ENCODE assay signal across 11 cellular contexts in the genomic region with DNA sequence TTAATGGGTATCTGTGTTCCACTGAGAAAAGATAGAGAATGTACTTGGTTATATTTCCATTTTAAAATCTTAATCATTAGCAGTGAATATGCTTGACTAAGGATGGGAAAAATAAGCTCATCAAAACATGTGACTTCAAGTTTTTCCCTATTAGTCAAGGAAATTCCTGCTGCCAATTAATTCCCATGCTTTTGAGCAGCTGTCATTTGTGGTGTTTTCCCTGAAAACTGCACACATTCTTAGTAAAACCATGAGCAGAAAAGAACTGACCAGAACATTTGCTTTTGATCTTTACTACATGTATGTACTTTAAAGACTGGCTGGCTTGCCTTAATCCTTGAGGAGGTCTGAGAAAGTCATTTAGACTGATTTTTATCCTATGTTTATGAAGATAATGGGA.
DNase-seq lines count a peak whose midpoint lies in the region; ATAC-seq and TF ChIP-seq lines count a peak whose summit lies in the region.
"Had no signal": no experiment of that assay in that cellular context is flagged by ENCODE, and none has a peak within 500 bp of the region (broad histone marks: within the 10 kb centered on the region; RNA-seq: fewer than 3 reads in every experiment).

No MANE protein-coding gene starts in this region.

- BruUV-seq in mammary epithelial cell (replicated peaks; lab: Mats Ljungman, UMichigan): no TSS peak

- H3K4me1 ChIP-seq in GM23248 (ENCODE audit: insufficient read depth) (peaks cover 55% of the 10 kb centered on the region), mammary epithelial cell (ENCODE audit: insufficient read depth, low read length) (peaks cover 45% of the 10 kb centered on the region), hepatocyte (ENCODE audit: insufficient read depth) (peaks cover 65% of the 10 kb centered on the region)

- dilution Hi-C loops in mammary epithelial cell (cut with HindIII; ENCODE audit: low sequenced_read_pairs): loop anchor here (5.0 kb wide), 1 partner anchor 76 kb away; no protein-coding TSS in a partner anchor

- in situ Hi-C loops in GM23248 (cut with MboI) (no loop called here), mammary epithelial cell (cut with MboI; ENCODE audit: low sequenced_read_pairs in 2 of 2) (no loop called here)

- DNase-seq in GM23248 (peak; percentile 63), mammary epithelial cell (peak; percentile 29), hepatocyte (ENCODE audit: low spot score) (no peak), T-helper 17 cell (no peak), medulla oblongata (ENCODE audit: extremely low spot score) (no peak)
- DNase-seq in stimulated activated CD4-positive, alpha-beta T cell treated with anti-CD3 and anti-CD28 coated beads, Interleukin-4, amount 100 ng/mL, for 1 hour: no peak
- DNase-seq: activated naive CD4-positive, alpha-beta T cell treated with anti-CD3 and anti-CD28 coated beads, Interleukin-2, amount 50 U/mL, for 16 hours; C1 segment of cervical spinal cord; GDM1 had no signal

- H3K36me3 Mint-ChIP-seq in T-helper 17 cell (ENCODE audit: low read depth): peaks cover 9% of the 10 kb centered on the region

- H3K27me3 ChIP-seq in GM23248 (replicated peaks; ENCODE audit: insufficient read depth) (no peaks in the 10 kb centered on the region), mammary epithelial cell (ENCODE audit: insufficient read depth, low read length) (no peaks in the 10 kb centered on the region), hepatocyte (no peaks in the 10 kb centered on the region)

- peaks cover 17% of the 10 kb centered on the region for H3K4me1 Mint-ChIP-seq in T-helper 17 cell

- no peak overlapping the region for H3K4me3 Mint-ChIP-seq in T-helper 17 cell

- no peaks in the 10 kb centered on the region for H3K9me2 ChIP-seq in GM23248 (ENCODE audit: insufficient read depth)
- no peaks in the 10 kb centered on the region for H3K9me2 ChIP-seq in hepatocyte (replicated peaks; ENCODE audit: insufficient read depth)

- H3K9me3 ChIP-seq in GM23248 (ENCODE audit: low read depth): no peaks in the 10 kb centered on the region
- no peaks in the 10 kb centered on the region for H3K9me3 ChIP-seq in mammary epithelial cell (replicated peaks; ENCODE audit: insufficient read depth, low read length)
- H3K9me3 ChIP-seq in hepatocyte (ENCODE audit: low read depth): no peaks in the 10 kb centered on the region
- H3K9me3 ChIP-seq in T-helper 17 cell (ENCODE audit: control insufficient read depth, low read length, poor library complexity, severe bottlenecking): no peaks in the 10 kb centered on the region

- H3F3A ChIP-seq in GM23248 (ENCODE audit: insufficient read depth): peaks cover 31% of the 10 kb centered on the region

- H4K20me1 ChIP-seq in GM23248 (ENCODE audit: insufficient read depth) (no peaks in the 10 kb centered on the region), mammary epithelial cell (ENCODE audit: insufficient read depth, low read length) (no peaks in the 10 kb centered on the region), hepatocyte (ENCODE audit: insufficient read depth, poor library complexity, severe bottlenecking) (no peaks in the 10 kb centered on the region)

- no peak overlapping the region for H2AFZ ChIP-seq in GM23248
- no peak overlapping the region for H2AFZ ChIP-seq in mammary epithelial cell (ENCODE audit: low read depth, low read length)
- H2AFZ ChIP-seq in hepatocyte: no peak overlapping the region

- intact Hi-C loops in mammary epithelial cell (cut with micrococcal nuclease): no loop called here

- H3K4me3 ChIP-seq in GM23248: no peak overlapping the region
- no peak overlapping the region for H3K4me3 ChIP-seq in mammary epithelial cell (replicated peaks in 1 of 3; ENCODE audit: insufficient read depth in 1 of 3, low read depth in 2 of 3, low read length in 3 of 3)
- H3K4me3 ChIP-seq in hepatocyte: no peak overlapping the region
- H3K4me3 ChIP-seq in skin epidermis: peak overlapping the region in 1 of 7 experiments; percentile 2

- H3K79me2 ChIP-seq in GM23248 (ENCODE audit: insufficient read depth): no peaks in the 10 kb centered on the region
- H3K79me2 ChIP-seq in mammary epithelial cell (ENCODE audit: insufficient read depth, low read length): no peaks in the 10 kb centered on the region
- H3K79me2 ChIP-seq in hepatocyte: peaks cover 16% of the 10 kb centered on the region

- H3K9ac ChIP-seq in GM23248 (no peak overlapping the region), mammary epithelial cell (ENCODE audit: insufficient read depth, low read length) (no peak overlapping the region)

- H3K4me2 ChIP-seq in GM23248 (ENCODE audit: unreplicated experiment) (peak overlapping the region; percentile 20), mammary epithelial cell (ENCODE audit: insufficient read depth, low read depth, low read length) (no peak overlapping the region), hepatocyte (peak overlapping the region; percentile 43)

- no peak for TF ChIP-seq CTCF in mammary epithelial cell (conservative IDR thresholded peaks at IDR 0.05 in 1 of 2, IDR thresholded peaks at IDR 0.05 in 1 of 2; ENCODE audit: extremely low read depth in 1 of 2, insufficient read depth in 1 of 2, low read depth in 1 of 2, low read length in 2 of 2)
- TF ChIP-seq CTCF in hepatocyte (IDR thresholded peaks at IDR 0.05; ENCODE audit: poor library complexity): no peak

- CTCF ChIA-PET in mammary epithelial cell (lab: Charles Lee; ENCODE audit: low non-redundant PET): no interaction called here

- H3K27me3 Mint-ChIP-seq in T-helper 17 cell: no peaks in the 10 kb centered on the region

- H3K36me3 ChIP-seq in GM23248 (ENCODE audit: low read depth) (no peaks in the 10 kb centered on the region), mammary epithelial cell (ENCODE audit: insufficient read depth, low read length) (peaks cover 6% of the 10 kb centered on the region), hepatocyte (replicated peaks; ENCODE audit: insufficient read depth, low read depth) (no peaks in the 10 kb centered on the region)

- peak overlapping the region; percentile 36 for H3K27ac ChIP-seq in GM23248
- no peak overlapping the region for H3K27ac ChIP-seq in mammary epithelial cell (ENCODE audit: insufficient read depth, low read depth, low read length)
- H3K27ac ChIP-seq in hepatocyte: peak overlapping the region; percentile 90
- peak overlapping the region in 20 of 21 experiments; percentile 65 to 94 (median 83) for H3K27ac ChIP-seq in skin epidermis

- ATAC-seq in HG02885 (IDR thresholded peaks at IDR 0.05; ENCODE audit: poor library complexity, unreplicated experiment) (no peak), T-helper 17 cell (no peak)

- no peak overlapping the region for H3K27ac Mint-ChIP-seq in T-helper 17 cell

Comparison
In these comparisons a context has a peak if more than half of its experiments do, and no peak if none do; other contexts are left out.
1. DNase-seq: peak in GM23248 (single experiment) and mammary epithelial cell (single experiment); none in hepatocyte (single experiment), stimulated activated CD4-positive, alpha-beta T cell treated with anti-CD3 and anti-CD28 coated beads, Interleukin-4, amount 100 ng/mL, for 1 hour (single experiment), T-helper 17 cell (0 of 3) and medulla oblongata (single experiment).